ENCODE assay signal across 12 cellular contexts in the genomic region with DNA sequence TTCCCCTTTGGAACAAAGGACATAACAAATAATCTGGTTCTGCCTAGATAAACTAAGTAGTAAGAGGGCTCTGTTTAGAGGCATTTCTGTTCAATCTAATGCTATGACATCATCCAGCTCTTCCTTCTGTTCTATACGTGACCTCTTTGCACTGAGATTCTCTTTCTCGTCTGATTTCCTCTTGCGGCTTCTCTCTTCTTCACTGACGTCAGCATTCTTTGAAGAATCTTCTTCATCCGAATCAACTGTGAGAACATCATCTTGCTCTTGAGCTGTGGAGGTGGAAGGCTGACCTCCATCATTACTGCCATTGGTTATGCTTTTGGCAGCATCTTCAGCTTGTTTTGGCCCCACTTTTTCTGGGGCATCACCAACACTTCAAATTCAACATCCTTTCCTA.
DNase-seq lines count a peak whose midpoint lies in the region; ATAC-seq and TF ChIP-seq lines count a peak whose summit lies in the region.
"Had no signal": no experiment of that assay in that cellular context is flagged by ENCODE, and none has a peak within 500 bp of the region (broad histone marks: within the 10 kb centered on the region; RNA-seq: fewer than 3 reads in every experiment).

No MANE protein-coding gene starts in this region.

- TF ChIP-seq CTCF in GM12865 (IDR thresholded peaks at IDR 0.05; ENCODE audit: insufficient read depth, low read depth, low read length, missing control alignments) (no peak), ascending aorta (IDR thresholded peaks at IDR 0.05) (no peak)

- H3K36me3 ChIP-seq in ascending aorta = no peaks in the 10 kb centered on the region
- H3K36me3 ChIP-seq: breast epithelium had no signal

- DNase-seq in GM12865 (ENCODE audit: low read depth) (peak; percentile 78), NCI-H446 (lab: John Stamatoyannopoulos, UW) (no peak), cortex of kidney (lab: John Stamatoyannopoulos, UW) (no peak), Right ventricle myocardium inferior (ENCODE audit: missing footprints) (no peak), ascending aorta (ENCODE audit: low spot score in 2 of 2) (no peak)
- DNase-seq in activated T-helper 2 cell treated with anti-CD3 and anti-CD28 coated beads, Interferon-gamma antibody, Interleukin-2, Interleukin-4, amounts not matched to agents 10 μg/mL and 5 μg/mL and 100 μg/mL, durations not matched to agents 14 hours and 24 hours and 36 hours (ENCODE audit: low spot score) = peak; percentile 17
- DNase-seq: DND-41, HFFc6, NCI-H146 had no signal

- no peaks in the 10 kb centered on the region for H3K27me3 ChIP-seq in ascending aorta
- H3K27me3 ChIP-seq: breast epithelium had no signal

- H3K4me1 Mint-ChIP-seq in activated T-helper 2 cell treated with anti-CD3 and anti-CD28 coated beads, Interferon-gamma antibody, Interleukin-2, Interleukin-4, amounts not matched to agents 10 μg/mL and 5 μg/mL and 100 μg/mL, durations not matched to agents 14 hours and 24 hours and 36 hours (ENCODE audit: low read depth) = peaks cover 51% of the 10 kb centered on the region

- peaks cover 6 to 12% of the 10 kb centered on the region in 2 donors for H3K9me3 ChIP-seq in ascending aorta
- H3K9me3 ChIP-seq: breast epithelium had no signal

- H3K4me3 Mint-ChIP-seq in activated T-helper 2 cell treated with anti-CD3 and anti-CD28 coated beads, Interferon-gamma antibody, Interleukin-2, Interleukin-4, amounts not matched to agents 10 μg/mL and 5 μg/mL and 100 μg/mL, durations not matched to agents 14 hours and 24 hours and 36 hours (ENCODE audit: low read depth) = peak overlapping the region; percentile 0
- H3K4me3 Mint-ChIP-seq: HFFc6 had no signal

- H3K4me3 ChIP-seq in GM12865 (ENCODE audit: low read depth, low read length) (peak overlapping the region; percentile 37), ascending aorta (no peak overlapping the region)
- H3K4me3 ChIP-seq: breast epithelium had no signal

- no peaks in the 10 kb centered on the region for H3K4me1 ChIP-seq in ascending aorta
- H3K4me1 ChIP-seq: breast epithelium had no signal

- H3K9me3 Mint-ChIP-seq in activated T-helper 2 cell treated with anti-CD3 and anti-CD28 coated beads, Interferon-gamma antibody, Interleukin-2, Interleukin-4, amounts not matched to agents 10 μg/mL and 5 μg/mL and 100 μg/mL, durations not matched to agents 14 hours and 24 hours and 36 hours = peaks cover 41% of the 10 kb centered on the region
- H3K9me3 Mint-ChIP-seq: HFFc6 had no signal

- intact Hi-C loops in activated T-helper 2 cell treated with anti-CD3 and anti-CD28 coated beads, Interferon-gamma antibody, Interleukin-2, Interleukin-4, amounts not matched to agents 10 μg/mL and 5 μg/mL and 100 μg/mL, durations not matched to agents 14 hours and 24 hours and 36 hours (cut with micrococcal nuclease) = loop anchor here (1.0 to 10.0 kb wide), 4 partner anchors 16 to 650 kb away; a partner anchor contains a TSS
- intact Hi-C loops in Right ventricle myocardium inferior (cut with DNase I) (no loop called here), ascending aorta (cut with DNase I) (no loop called here)

- no peaks in the 10 kb centered on the region for H3K27me3 Mint-ChIP-seq in activated T-helper 2 cell treated with anti-CD3 and anti-CD28 coated beads, Interferon-gamma antibody, Interleukin-2, Interleukin-4, amounts not matched to agents 10 μg/mL and 5 μg/mL and 100 μg/mL, durations not matched to agents 14 hours and 24 hours and 36 hours (ENCODE audit: low read depth)

- H3K27ac ChIP-seq in ascending aorta = no peak overlapping the region
- H3K27ac ChIP-seq: breast epithelium had no signal

- H3K36me3 Mint-ChIP-seq in activated T-helper 2 cell treated with anti-CD3 and anti-CD28 coated beads, Interferon-gamma antibody, Interleukin-2, Interleukin-4, amounts not matched to agents 10 μg/mL and 5 μg/mL and 100 μg/mL, durations not matched to agents 14 hours and 24 hours and 36 hours (ENCODE audit: low read depth) = peaks cover 29% of the 10 kb centered on the region

- ATAC-seq in GM19452 (IDR thresholded peaks at IDR 0.05; ENCODE audit: unreplicated experiment) (peak; percentile 55), HG03196 (IDR thresholded peaks at IDR 0.05; ENCODE audit: unreplicated experiment) (peak; percentile 38), Right ventricle myocardium inferior (no peak)

- peak overlapping the region; percentile 90 for H3K27ac Mint-ChIP-seq in activated T-helper 2 cell treated with anti-CD3 and anti-CD28 coated beads, Interferon-gamma antibody, Interleukin-2, Interleukin-4, amounts not matched to agents 10 μg/mL and 5 μg/mL and 100 μg/mL, durations not matched to agents 14 hours and 24 hours and 36 hours
- H3K27ac Mint-ChIP-seq: HFFc6 had no signal

Comparison
In these comparisons a context has a peak if more than half of its experiments do, and no peak if none do; other contexts are left out.
1. DNase-seq: peak in GM12865 (single experiment) and activated T-helper 2 cell treated with anti-CD3 and anti-CD28 coated beads, Interferon-gamma antibody, Interleukin-2, Interleukin-4, amounts not matched to agents 10 μg/mL and 5 μg/mL and 100 μg/mL, durations not matched to agents 14 hours and 24 hours and 36 hours (single experiment); none in NCI-H446 (0 of 2), cortex of kidney (single experiment), Right ventricle myocardium inferior (single experiment) and ascending aorta (0 of 2).